Comparison of ENCODE assay signal across 11 cellular contexts in genomic region chr9:4048441-4048840, GRCh38.
DNase-seq lines count a peak whose midpoint lies in the region; ATAC-seq and TF ChIP-seq lines count a peak whose summit lies in the region.
"Had no signal": no experiment of that assay in that cellular context is flagged by ENCODE, and none has a peak within 500 bp of the region (broad histone marks: within the 10 kb centered on the region; RNA-seq: fewer than 3 reads in every experiment).

No MANE protein-coding gene starts in this region.

- 73 to 78% methylated on average over 2 of the region's 2 CpGs for WGBS in heart right ventricle, 2 donors
- WGBS in lower leg skin, 2 donors = 81 to 85% methylated on average over 2 of the region's 2 CpGs

- H3K27ac ChIP-seq in cardiac muscle cell (no peak overlapping the region), right atrium auricular region (no peak overlapping the region), heart right ventricle (no peak overlapping the region)

- peaks cover 0 to 4% of the 10 kb centered on the region in 2 donors for H3K9me3 Mint-ChIP-seq in activated naive CD4-positive, alpha-beta T cell treated with anti-CD3 and anti-CD28 coated beads, Interleukin-2, amount 50 U/mL, for 72 hours

- no peaks in the 10 kb centered on the region for H3K36me3 Mint-ChIP-seq in activated naive CD4-positive, alpha-beta T cell treated with anti-CD3 and anti-CD28 coated beads, Interleukin-2, amount 50 U/mL, for 72 hours
- H3K36me3 Mint-ChIP-seq: activated naive CD8-positive, alpha-beta T cell had no signal

- TF ChIP-seq CTCF in cardiac muscle cell (IDR thresholded peaks at IDR 0.05; ENCODE audit: low read depth, low read length) (peak; percentile 46), right atrium auricular region (IDR thresholded peaks at IDR 0.05) (peak in 1 of 2 donors; percentile 33), heart right ventricle (IDR thresholded peaks at IDR 0.05) (peak in 7 of 9 donors; percentile 14 to 43 (median 31)), lower leg skin (IDR thresholded peaks at IDR 0.05) (no peak)

- H3K27ac Mint-ChIP-seq in activated naive CD4-positive, alpha-beta T cell treated with anti-CD3 and anti-CD28 coated beads, Interleukin-2, amount 50 U/mL, for 72 hours = no peak overlapping the region
- H3K27ac Mint-ChIP-seq: activated naive CD8-positive, alpha-beta T cell had no signal

- peak in 2 of 8 donors; percentile 22 to 42 for ATAC-seq in heart right ventricle
- ATAC-seq in activated naive CD4-positive, alpha-beta T cell treated with anti-CD3 and anti-CD28 coated beads, Interleukin-2, amount 50 U/mL, for 72 hours = no peak
- ATAC-seq in HG02798 (IDR thresholded peaks at IDR 0.05; ENCODE audit: poor library complexity, unreplicated experiment) = no peak

- no peaks in the 10 kb centered on the region for H3K9me3 ChIP-seq in cardiac muscle cell (ENCODE audit: low read depth)
- H3K9me3 ChIP-seq in right atrium auricular region = no peaks in the 10 kb centered on the region
- no peaks in the 10 kb centered on the region for H3K9me3 ChIP-seq in heart right ventricle

- no peak overlapping the region for H3K4me3 ChIP-seq in cardiac muscle cell
- H3K4me3 ChIP-seq in right atrium auricular region = no peak overlapping the region
- no peak overlapping the region for H3K4me3 ChIP-seq in heart right ventricle
- no peak overlapping the region for H3K4me3 ChIP-seq in lower leg skin (ENCODE audit: low read depth, poor library complexity, severe bottlenecking)
- H3K4me3 ChIP-seq: lung had no signal

- in situ Hi-C loops in SK-MEL-5 (cut with HindIII; ENCODE audit: low pct_unique_long_range_greater_than_20kb, low sequenced_read_pairs) = no loop called here

- no peak for TF ChIP-seq POLR2A in lower leg skin (IDR thresholded peaks at IDR 0.05)

- DNase-seq in cardiac muscle cell (ENCODE audit: low read depth in 1 of 2, low spot score in 1 of 2) (peak in 1 of 2 donors; percentile 58), right atrium auricular region (ENCODE audit: low spot score) (no peak), SK-MEL-5 (ENCODE audit: low read depth, low spot score) (peak; percentile 60), heart right ventricle (no peak), NCI-H1436 (lab: John Stamatoyannopoulos, UW) (no peak), lower leg skin (ENCODE audit: low spot score in 2 of 2) (no peak)
- DNase-seq in activated naive CD4-positive, alpha-beta T cell treated with anti-CD3 and anti-CD28 coated beads, Interleukin-2, amount 50 U/mL, for 72 hours (ENCODE audit: low spot score in 2 of 2) = no peak
- DNase-seq: NCI-H526 treated with DMSO at 0.1 percent for 48 hours had no signal

- intact Hi-C loops in heart right ventricle (cut with DNase I) (no loop called here), lower leg skin (cut with DNase I; ENCODE audit: low total_unique reads) (no loop called here)

- H3K36me3 ChIP-seq in cardiac muscle cell = no peaks in the 10 kb centered on the region
- no peaks in the 10 kb centered on the region for H3K36me3 ChIP-seq in right atrium auricular region
- no peaks in the 10 kb centered on the region for H3K36me3 ChIP-seq in heart right ventricle

- H3K4me1 ChIP-seq in cardiac muscle cell (ENCODE audit: low read depth) (no peaks in the 10 kb centered on the region), right atrium auricular region (no peaks in the 10 kb centered on the region), heart right ventricle (no peaks in the 10 kb centered on the region)

- H3K27me3 ChIP-seq in cardiac muscle cell (no peaks in the 10 kb centered on the region), right atrium auricular region (no peaks in the 10 kb centered on the region), heart right ventricle (no peaks in the 10 kb centered on the region)

Comparison
In these comparisons a context has a peak if more than half of its experiments do, and no peak if none do; other contexts are left out.
1. CTCF ChIP-seq: peak in cardiac muscle cell (single experiment) and heart right ventricle (7 of 9); none in lower leg skin (0 of 3).